Comparison of ENCODE assay signal across 8 cellular contexts in the genomic region with DNA sequence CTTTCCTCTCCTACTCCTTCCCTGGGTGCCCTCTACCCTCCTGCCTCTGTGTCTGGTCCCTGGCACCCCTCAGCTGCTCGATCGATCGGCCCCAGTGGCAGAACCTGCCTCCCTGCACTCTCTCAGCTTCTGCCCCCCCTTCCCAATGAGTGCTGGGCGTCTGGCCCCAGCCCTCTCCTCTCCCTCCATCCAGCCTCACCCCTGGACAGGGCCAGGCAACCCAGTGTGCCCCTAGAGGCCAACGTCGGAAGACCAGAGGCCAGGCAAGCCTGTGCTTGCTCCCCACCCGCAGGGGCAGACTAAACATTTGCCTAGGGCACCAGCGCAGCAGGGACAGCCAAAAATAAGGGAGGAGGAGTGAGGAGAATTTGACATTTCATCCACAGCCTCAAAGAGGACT. TPM values are rescaled to one million over a fixed set of nuclear protein-coding genes. Genes with fewer than 3 reads are reported as not detected.
DNase-seq lines count a peak whose midpoint lies in the region; ATAC-seq, FAIRE-seq and TF ChIP-seq lines count a peak whose summit lies in the region.

No MANE protein-coding gene starts in this region.

- H3K4me3 ChIP-seq in adipocyte (ENCODE audit: low read length): no peak overlapping the region
- no peak overlapping the region for H3K4me3 ChIP-seq in transverse colon

- in situ Hi-C loops in transverse colon (cut with MboI; ENCODE audit: low pct_ligation_motif_present in 1 of 4, low pct_unique_long_range_greater_than_20kb in 1 of 4, low sequenced_read_pairs in 3 of 4): no loop called here

- H3K4me1 ChIP-seq in adipocyte (ENCODE audit: control insufficient read depth, insufficient read depth, low read length) (peaks cover 10% of the 10 kb centered on the region), transverse colon (no peaks in the 10 kb centered on the region)

- TF ChIP-seq CTCF in D721Med (IDR thresholded peaks at IDR 0.05; ENCODE audit: insufficient read depth, missing control alignments) (peak; percentile 47), transverse colon (IDR thresholded peaks at IDR 0.05) (peak in 4 of 5 experiments; percentile 35 to 48 (median 41))

- WGBS in transverse colon (ENCODE audit: low coverage in 1 of 2), 2 donors: 47 to 70% methylated on average over 2 to 8 of the region's 8 CpGs

- H3K9me3 ChIP-seq in adipocyte (ENCODE audit: control insufficient read depth, low read length) (no peaks in the 10 kb centered on the region), transverse colon (no peaks in the 10 kb centered on the region)

- H3K27ac ChIP-seq in transverse colon: no peak overlapping the region

- intact Hi-C loops in transverse colon (cut with DNase I; ENCODE audit: low total_unique reads): no loop called here

- FAIRE-seq in D721Med (lab: Jason Lieb, UNC) (no peak), H54 (lab: Jason Lieb, UNC) (no peak)

- no peak overlapping the region for H3K9ac ChIP-seq in adipocyte (ENCODE audit: low read length)

- H3K27me3 ChIP-seq in adipocyte (replicated peaks; ENCODE audit: control insufficient read depth, insufficient read depth, low read length) (peaks cover 44% of the 10 kb centered on the region), transverse colon (peaks cover 9% of the 10 kb centered on the region)

- ATAC-seq in HG03460 (IDR thresholded peaks at IDR 0.05; ENCODE audit: unreplicated experiment) (no peak), GM21381 (IDR thresholded peaks at IDR 0.05; ENCODE audit: unreplicated experiment) (no peak)

- TF ChIP-seq POLR2A in H54 (IDR thresholded peaks at IDR 0.05; ENCODE audit: low read depth, low read length) (no peak), transverse colon (IDR thresholded peaks at IDR 0.05) (no peak)

- H3K36me3 ChIP-seq in adipocyte (ENCODE audit: control insufficient read depth, insufficient read depth, low read length, severe bottlenecking) (no peaks in the 10 kb centered on the region), transverse colon (no peaks in the 10 kb centered on the region)

- peak; percentile 80 for DNase-seq in D721Med (ENCODE audit: insufficient read length, low spot score)
- DNase-seq in H54 (ENCODE audit: insufficient read length, low spot score): peak; percentile 56
- DNase-seq in NCI-H345 (lab: John Stamatoyannopoulos, UW): peak; percentile 87
- peak; percentile 32 for DNase-seq in adipocyte (ENCODE audit: low read depth)
- peak; percentile 64 for DNase-seq in left kidney (ENCODE audit: low read depth, low spot score)
- peak; percentile 36 for DNase-seq in transverse colon

- no peak for TF ChIP-seq EP300 in transverse colon (IDR thresholded peaks at IDR 0.05; ENCODE audit: low read depth)

RNA-seq across cellular contexts. Expression of gene LGR6, which starts 43.5 kb away (rescaled TPM):
- 1 to 10 TPM in 1 of 4 donors, under 1 TPM in 1, not detected in 2; 0.41 to 1.6 TPM for total RNA-seq in transverse colon

Comparison
In these comparisons a context has a peak if more than half of its experiments do, and no peak if none do; other contexts are left out.
1. DNase-seq: peak in every context shown above with its lines; median percentile 87 in NCI-H345; 80 in D721Med; 64 in left kidney; 56 in H54; 36 in transverse colon; 32 in adipocyte.